ENCODE assay signal across 7 cellular contexts in genomic region chr7:142583424-142583823, GRCh38.
A peak's percentile ranks its signal among the peaks of the same experiment; 100 is the strongest.
DNase-seq lines count a peak whose midpoint lies in the region; ATAC-seq and TF ChIP-seq lines count a peak whose summit lies in the region.

No MANE protein-coding gene starts in this region.

- ATAC-seq in GM18858 (IDR thresholded peaks at IDR 0.05; ENCODE audit: unreplicated experiment) (peak; percentile 68), HG02610 (IDR thresholded peaks at IDR 0.05; ENCODE audit: unreplicated experiment) (peak; percentile 91), Panc1 (peak; percentile 87)
- peak; percentile 91 for ATAC-seq in stimulated activated naive CD8-positive, alpha-beta T cell treated with anti-CD3 and anti-CD28 coated beads, Interleukin-15, amount 100 ng/mL, for 72 hours

- H3K27me3 Mint-ChIP-seq in stimulated activated naive CD8-positive, alpha-beta T cell treated with anti-CD3 and anti-CD28 coated beads, Interleukin-15, amount 100 ng/mL, for 72 hours = no peaks in the 10 kb centered on the region

- no peak overlapping the region for H3K4me3 ChIP-seq in Panc1 (ENCODE audit: low read depth in 2 of 2, low read length in 2 of 2)

- no peaks in the 10 kb centered on the region for H3K36me3 ChIP-seq in Panc1 (ENCODE audit: control insufficient read depth, insufficient read depth, low read length)

- intact Hi-C loops in Panc1 (cut with micrococcal nuclease; ENCODE audit: unreplicated experiment) = no loop called here

- H3K9me3 ChIP-seq in Panc1 (ENCODE audit: control insufficient read depth, insufficient read depth, low read depth, low read length) = no peaks in the 10 kb centered on the region

- no peak overlapping the region for H3K27ac ChIP-seq in Panc1 (ENCODE audit: low read length)

- H3K27me3 ChIP-seq in Panc1 (ENCODE audit: control insufficient read depth, insufficient read depth, low read length) = no peaks in the 10 kb centered on the region

- POLR2A ChIA-PET in Panc1 (lab: Charles Lee) = no interaction called here

- no peaks in the 10 kb centered on the region for H3K9me3 Mint-ChIP-seq in stimulated activated naive CD8-positive, alpha-beta T cell treated with anti-CD3 and anti-CD28 coated beads, Interleukin-15, amount 100 ng/mL, for 72 hours

- H3K4me3 Mint-ChIP-seq in stimulated activated naive CD8-positive, alpha-beta T cell treated with anti-CD3 and anti-CD28 coated beads, Interleukin-15, amount 100 ng/mL, for 72 hours = no peak overlapping the region

- H3K4me1 Mint-ChIP-seq in stimulated activated naive CD8-positive, alpha-beta T cell treated with anti-CD3 and anti-CD28 coated beads, Interleukin-15, amount 100 ng/mL, for 72 hours = peaks cover 48% of the 10 kb centered on the region

- peak; percentile 86 for DNase-seq in Panc1 (ENCODE audit: low read depth, low spot score)
- peak; percentile 68 for DNase-seq in fibroblast of peridontal ligament (ENCODE audit: extremely low read depth)
- DNase-seq in stimulated activated naive CD8-positive, alpha-beta T cell treated with anti-CD3 and anti-CD28 coated beads, Interleukin-15, amount 100 ng/mL, for 72 hours = peak; percentile 15 to 56
- no peak for DNase-seq in SK-N-DZ (ENCODE audit: low spot score)
- no peak for DNase-seq in NCI-H146 (lab: John Stamatoyannopoulos, UW)

- BruUV-seq in Panc1 (replicated peaks; lab: Mats Ljungman, UMichigan) = no TSS peak

- CTCF ChIA-PET in Panc1 (lab: Charles Lee) = no interaction called here

- peaks cover 5% of the 10 kb centered on the region for H3K4me1 ChIP-seq in Panc1 (ENCODE audit: control insufficient read depth, insufficient read depth, low read length)

- in situ Hi-C loops in Panc1 (cut with HindIII; ENCODE audit: low pct_unique_long_range_greater_than_20kb, low sequenced_read_pairs) = no loop called here

- no peak for TF ChIP-seq CTCF in Panc1 (IDR thresholded peaks at IDR 0.05)

- peak overlapping the region in 1 of 2 donors; percentile 9 for H3K27ac Mint-ChIP-seq in stimulated activated naive CD8-positive, alpha-beta T cell treated with anti-CD3 and anti-CD28 coated beads, Interleukin-15, amount 100 ng/mL, for 72 hours

Comparison
In these comparisons a context has a peak if more than half of its experiments do, and no peak if none do; other contexts are left out.
1. DNase-seq: peak in Panc1 (single experiment), fibroblast of peridontal ligament (single experiment) and stimulated activated naive CD8-positive, alpha-beta T cell treated with anti-CD3 and anti-CD28 coated beads, Interleukin-15, amount 100 ng/mL, for 72 hours (2 of 2); none in SK-N-DZ (single experiment) and NCI-H146 (single experiment).
2. Peak in every context shown above with its lines, with median percentiles within 50 percentile points of each other: ATAC-seq.